ENCODE assay signal across 24 cellular contexts in the genomic region with DNA sequence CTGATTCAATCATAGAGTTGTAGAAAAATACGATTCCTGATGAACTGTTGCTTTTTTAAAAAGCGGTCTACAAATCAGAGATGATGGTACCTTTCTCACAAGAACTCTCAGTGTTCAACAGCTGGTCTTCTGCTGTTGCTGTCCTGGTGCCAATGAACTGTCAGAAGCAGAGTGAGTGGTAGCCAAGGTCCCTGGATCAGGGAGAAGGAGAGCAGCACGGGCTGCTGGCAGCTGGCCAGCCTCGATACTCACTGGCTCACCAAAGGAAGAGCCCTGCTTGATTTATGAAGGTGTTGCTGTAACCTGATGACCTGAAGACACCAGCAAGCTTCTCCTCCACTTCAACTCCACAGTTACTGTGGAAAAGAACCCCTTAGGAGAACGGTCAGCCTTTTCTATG.
A peak's percentile ranks its signal among the peaks of the same experiment; 100 is the strongest.
DNase-seq lines count a peak whose midpoint lies in the region; ATAC-seq and TF ChIP-seq lines count a peak whose summit lies in the region.
"Had no signal": no experiment of that assay in that cellular context is flagged by ENCODE, and none has a peak within 500 bp of the region (broad histone marks: within the 10 kb centered on the region; RNA-seq: fewer than 3 reads in every experiment).

No MANE protein-coding gene starts in this region.

- H3K79me2 ChIP-seq in MM.1S (ENCODE audit: low read length), result no peaks in the 10 kb centered on the region

- ATAC-seq in body of pancreas, result no peak
- ATAC-seq in psoas muscle, result peak in 3 of 4 donors; percentile 62 to 78 (median 69)
- ATAC-seq: stimulated activated effector memory CD8-positive, alpha-beta T cell treated with anti-CD3 and anti-CD28 coated beads, Interleukin-12 subunit alpha, Interleukin-12 subunit beta, amount 100 ng/mL, for 72 hours; T-helper 17 cell; WTC11 had no signal

- H3K27me3 ChIP-seq in body of pancreas, result no peaks in the 10 kb centered on the region
- no peaks in the 10 kb centered on the region for H3K27me3 ChIP-seq in psoas muscle (ENCODE audit: insufficient read depth in 3 of 3, low read length in 2 of 3)
- H3K27me3 ChIP-seq in MM.1S (replicated peaks; ENCODE audit: insufficient read depth, low read length), result no peaks in the 10 kb centered on the region
- no peaks in the 10 kb centered on the region for H3K27me3 ChIP-seq in H7 (ENCODE audit: control insufficient read depth, insufficient read depth, low read length)
- H3K27me3 ChIP-seq: BLaER1 treated with 17β-estradiol and CSF1 and Interleukin-3, amounts not matched to agents 10 nM and 100 nM; MG63; neural progenitor cell; SJCRH30 had no signal

- no peaks in the 10 kb centered on the region for H4K20me1 ChIP-seq in MM.1S (ENCODE audit: insufficient read depth, low read length)
- H4K20me1 ChIP-seq: BLaER1 treated with 17β-estradiol and CSF1 and Interleukin-3, amounts not matched to agents 10 nM and 100 nM had no signal

- WGBS in body of pancreas, 2 donors, result 20 to 27% methylated on average over 5 of the region's 5 CpGs
- WGBS in psoas muscle, 3 donors, result 23 to 30% (median 24%) methylated on average over 5 of the region's 5 CpGs

- H3F3A ChIP-seq in MM.1S (ENCODE audit: insufficient read depth, low read length), result no peaks in the 10 kb centered on the region

- H3K9ac ChIP-seq in MM.1S (ENCODE audit: low read length), result no peak overlapping the region
- H3K9ac ChIP-seq: BLaER1 treated with 17β-estradiol and CSF1 and Interleukin-3, amounts not matched to agents 10 nM and 100 nM; neural progenitor cell had no signal

- no peak overlapping the region for H2AFZ ChIP-seq in MM.1S (ENCODE audit: low read length)
- H2AFZ ChIP-seq: neural progenitor cell had no signal

- H3K36me3 ChIP-seq in body of pancreas (replicated peaks in 1 of 2; ENCODE audit: insufficient read depth in 1 of 2, low read depth in 2 of 2) (no peaks in the 10 kb centered on the region), psoas muscle (ENCODE audit: insufficient read depth in 1 of 2, low read depth in 1 of 2) (no peaks in the 10 kb centered on the region), MM.1S (replicated peaks; ENCODE audit: insufficient read depth, low read length) (no peaks in the 10 kb centered on the region), H7 (replicated peaks; ENCODE audit: control insufficient read depth, insufficient read depth, low read length) (no peaks in the 10 kb centered on the region)
- H3K36me3 ChIP-seq: BLaER1 treated with 17β-estradiol and CSF1 and Interleukin-3, amounts not matched to agents 10 nM and 100 nM; MG63; neural progenitor cell; SJCRH30; thoracic aorta had no signal

- H3K4me3 ChIP-seq in body of pancreas, result no peak overlapping the region
- no peak overlapping the region for H3K4me3 ChIP-seq in psoas muscle
- H3K4me3 ChIP-seq in MM.1S (ENCODE audit: low read length), result no peak overlapping the region
- H3K4me3 ChIP-seq in H7 (ENCODE audit: insufficient read depth, low read depth, low read length), result no peak overlapping the region
- H3K4me3 ChIP-seq: BLaER1 treated with 17β-estradiol and CSF1 and Interleukin-3, amounts not matched to agents 10 nM and 100 nM; MG63; neural progenitor cell; SJCRH30; thoracic aorta had no signal

- TF ChIP-seq POLR2A in body of pancreas (IDR thresholded peaks at IDR 0.05), result no peak

- H3K27ac ChIP-seq in body of pancreas (no peak overlapping the region), psoas muscle (no peak overlapping the region), MM.1S (ENCODE audit: low read length) (no peak overlapping the region)
- H3K27ac ChIP-seq: BLaER1 treated with 17β-estradiol and CSF1 and Interleukin-3, amounts not matched to agents 10 nM and 100 nM; neural progenitor cell; SJCRH30; thoracic aorta had no signal

- DNase-seq in DMS79 treated with DMSO at 0.1 percent for 48 hours (lab: John Stamatoyannopoulos, UW) (peak; percentile 45), DMS79 (lab: John Stamatoyannopoulos, UW) (no peak), NCI-H2171 treated with DMSO at 0.1 percent for 48 hours (lab: John Stamatoyannopoulos, UW) (peak; percentile 96), body of pancreas (peak; percentile 34 to 66 (median 50)), psoas muscle (peak in 1 of 2 donors; percentile 56), MM.1S (no peak), occipital lobe (lab: John Stamatoyannopoulos, UW) (no peak), H7 (no peak)
- DNase-seq: 8988T; activated CD4-positive, alpha-beta memory T cell treated with anti-CD3 and anti-CD28 coated beads for 36 hours; activated naive CD4-positive, alpha-beta T cell treated with anti-CD3 and anti-CD28 coated beads, Interleukin-2, amount 50 U/mL, for 16 hours; activated T-cell treated with anti-CD3 and anti-CD28 coated beads, Interleukin-2, amount 50 U/mL, for 24 hours; DND-41; GOT3; hypothalamus; kidney; MG63; SJCRH30; T-helper 17 cell had no signal

- intact Hi-C loops in body of pancreas (cut with DNase I) (no loop called here), psoas muscle (cut with DNase I) (no loop called here)

- H3K9me2 ChIP-seq in MM.1S (replicated peaks; ENCODE audit: insufficient read depth, low read length), result no peaks in the 10 kb centered on the region

- TF ChIP-seq CTCF in body of pancreas (IDR thresholded peaks at IDR 0.05) (no peak), psoas muscle (IDR thresholded peaks at IDR 0.05) (no peak), MM.1S (IDR thresholded peaks at IDR 0.05; ENCODE audit: low read length) (no peak)

- H3K9me3 ChIP-seq in body of pancreas (no peaks in the 10 kb centered on the region), psoas muscle (no peaks in the 10 kb centered on the region), MM.1S (replicated peaks; ENCODE audit: insufficient read depth, low read length) (no peaks in the 10 kb centered on the region)
- H3K9me3 ChIP-seq: BLaER1 treated with 17β-estradiol and CSF1 and Interleukin-3, amounts not matched to agents 10 nM and 100 nM; MG63; SJCRH30; thoracic aorta had no signal

- no peak overlapping the region for H3K4me2 ChIP-seq in MM.1S (ENCODE audit: low read depth, low read length)
- H3K4me2 ChIP-seq: BLaER1 treated with 17β-estradiol and CSF1 and Interleukin-3, amounts not matched to agents 10 nM and 100 nM; neural progenitor cell had no signal

- H3K4me1 ChIP-seq in body of pancreas, result no peaks in the 10 kb centered on the region
- peaks cover 12% of the 10 kb centered on the region for H3K4me1 ChIP-seq in psoas muscle
- no peaks in the 10 kb centered on the region for H3K4me1 ChIP-seq in MM.1S (ENCODE audit: low read length)
- H3K4me1 ChIP-seq: SJCRH30 had no signal

Comparison
In these comparisons a context has a peak if more than half of its experiments do, and no peak if none do; other contexts are left out.
1. DNase-seq: peak in DMS79 treated with DMSO at 0.1 percent for 48 hours (single experiment), NCI-H2171 treated with DMSO at 0.1 percent for 48 hours (single experiment) and body of pancreas (4 of 4); none in DMS79 (single experiment), MM.1S (single experiment), occipital lobe (single experiment) and H7 (single experiment).